In genomic region chr4:107893171-107894137, GRCh38 we compare ENCODE assay signal across 30 cellular contexts. TPM values are rescaled to one million over a fixed set of nuclear protein-coding genes. Genes with fewer than 3 reads are reported as not detected.
A peak's percentile ranks its signal among the peaks of the same experiment; 100 is the strongest.
DNase-seq lines count a peak whose midpoint lies in the region; ATAC-seq and TF ChIP-seq lines count a peak whose summit lies in the region.
"Had no signal": no experiment of that assay in that cellular context is flagged by ENCODE, and none has a peak within 500 bp of the region (broad histone marks: within the 10 kb centered on the region; RNA-seq: fewer than 3 reads in every experiment).

No MANE protein-coding gene starts in this region.

- H4K20me1 ChIP-seq in KMS-11 (ENCODE audit: insufficient read depth) (no peaks in the 10 kb centered on the region), hepatocyte (ENCODE audit: insufficient read depth, poor library complexity, severe bottlenecking) (no peaks in the 10 kb centered on the region)

- no peak overlapping the region for H4K8ac ChIP-seq in neuronal stem cell (ENCODE audit: low read depth, low read length)

- DNase-seq in A673 (ENCODE audit: low spot score) = peak; percentile 28
- peak; percentile 68 for DNase-seq in epithelial cell of esophagus (ENCODE audit: low read depth)
- DNase-seq in hepatocyte (ENCODE audit: low spot score) = no peak
- DNase-seq in COLO829 (ENCODE audit: low spot score) = no peak
- DNase-seq in neuronal stem cell (ENCODE audit: low spot score) = no peak
- DNase-seq in upper lobe of left lung = no peak
- DNase-seq in activated CD4-positive, alpha-beta T cell treated with anti-CD3 and anti-CD28 coated beads, Interleukin-2, amount 10 ng/mL, durations not matched to agents 24 days and 14 days = no peak
- DNase-seq: activated CD4-positive, alpha-beta memory T cell treated with anti-CD3 and anti-CD28 coated beads, Interleukin-2, amount 10 ng/mL, durations not matched to agents 7 days and 5 days; activated CD4-positive, CD25-positive, alpha-beta regulatory T cell; activated naive CD4-positive, alpha-beta T cell treated with Interleukin-2 at 50 U/mL for 16 hours; activated T-cell treated with anti-CD3 and anti-CD28 coated beads, Interleukin-2, amount 50 U/mL, for 24 hours; anterior cingulate cortex; CD4-positive, CD25-positive, alpha-beta regulatory T cell; DMS79; effector CD8-positive, alpha-beta T cell; gastrocnemius medialis; H7; KG1; left cardiac atrium; NCI-H1048; NCI-H2107; NCI-H524 treated with DMSO at 0.1 percent for 48 hours; stimulated activated CD4-positive, alpha-beta T cell treated with anti-CD3 and anti-CD28 coated beads, Interleukin-4, amount 100 ng/mL, for 24 hours; stimulated activated naive CD8-positive, alpha-beta T cell treated with anti-CD3 and anti-CD28 coated beads, Interleukin-15, amount 100 ng/mL, for 72 hours; T1000 had no signal

- H3K79me2 ChIP-seq in KMS-11 (ENCODE audit: insufficient read depth, low read depth) (no peaks in the 10 kb centered on the region), hepatocyte (no peaks in the 10 kb centered on the region)

- POLR2A ChIA-PET in A673 (lab: Charles Lee; ENCODE audit: low non-redundant PET) = no interaction called here

- H3K4me1 Mint-ChIP-seq in activated CD4-positive, alpha-beta T cell treated with anti-CD3 and anti-CD28 coated beads, Interleukin-2, amount 10 ng/mL, durations not matched to agents 24 days and 14 days = peaks cover 3% of the 10 kb centered on the region
- H3K4me1 Mint-ChIP-seq: CD4-positive, CD25-positive, alpha-beta regulatory T cell; stimulated activated naive CD8-positive, alpha-beta T cell treated with anti-CD3 and anti-CD28 coated beads, Interleukin-15, amount 100 ng/mL, for 72 hours had no signal

- H2BK5ac ChIP-seq in neuronal stem cell (ENCODE audit: low read length) = no peak overlapping the region

- H3K4me1 ChIP-seq in A673 (ENCODE audit: insufficient read depth, low read length, poor library complexity, severe bottlenecking) (peaks cover 4% of the 10 kb centered on the region), KMS-11 (ENCODE audit: low read depth, poor library complexity, severe bottlenecking) (peaks cover 33% of the 10 kb centered on the region), hepatocyte (ENCODE audit: insufficient read depth) (peaks cover 7% of the 10 kb centered on the region), neuronal stem cell (ENCODE audit: control insufficient read depth in 2 of 2, insufficient read depth in 1 of 2, low read depth in 1 of 2, low read length in 2 of 2) (peaks cover 0 to 3% of the 10 kb centered on the region in 2 donors), upper lobe of left lung (peaks cover 0 to 16% (median 9%) of the 10 kb centered on the region in 4 donors)

- no peak overlapping the region for H3K4me3 ChIP-seq in A673 (ENCODE audit: low read depth, low read length, poor library complexity, severe bottlenecking)
- H3K4me3 ChIP-seq in KMS-11 (IDR thresholded peaks at IDR 0.05; ENCODE audit: insufficient read depth, low read depth, low read length) = no peak overlapping the region
- H3K4me3 ChIP-seq in epithelial cell of esophagus (ENCODE audit: low read length) = no peak overlapping the region
- no peak overlapping the region for H3K4me3 ChIP-seq in hepatocyte
- H3K4me3 ChIP-seq in neuronal stem cell (ENCODE audit: low read length in 2 of 2) = no peak overlapping the region
- H3K4me3 ChIP-seq in upper lobe of left lung = no peak overlapping the region
- H3K4me3 ChIP-seq: gastrocnemius medialis, prostate gland, tibial nerve had no signal

- intact Hi-C loops in A673 (cut with micrococcal nuclease; ENCODE audit: unreplicated experiment) = no loop called here
- intact Hi-C loops in activated CD4-positive, alpha-beta T cell treated with anti-CD3 and anti-CD28 coated beads, Interleukin-2, amount 10 ng/mL, durations not matched to agents 24 days and 14 days (cut with micrococcal nuclease) = no loop called here

- ATAC-seq in upper lobe of left lung (ENCODE audit: low FRiP score in 2 of 2) = no peak
- ATAC-seq: left cardiac atrium; Right ventricle myocardium inferior; stimulated activated naive CD8-positive, alpha-beta T cell treated with anti-CD3 and anti-CD28 coated beads, Interleukin-15, amount 100 ng/mL, for 72 hours had no signal

- TF ChIP-seq EP300 in upper lobe of left lung (IDR thresholded peaks at IDR 0.05) = no peak

- H2AFZ ChIP-seq in KMS-11 (ENCODE audit: low read depth) (peak overlapping the region; percentile 3; the same call in 1 of the 2 replicates), hepatocyte (no peak overlapping the region), neuronal stem cell (ENCODE audit: low read length) (no peak overlapping the region)

- H3K27ac Mint-ChIP-seq in activated CD4-positive, alpha-beta T cell treated with anti-CD3 and anti-CD28 coated beads, Interleukin-2, amount 10 ng/mL, durations not matched to agents 24 days and 14 days = no peak overlapping the region
- H3K27ac Mint-ChIP-seq: activated CD4-positive, alpha-beta memory T cell treated with anti-CD3 and anti-CD28 coated beads, Interleukin-2, amount 10 ng/mL, durations not matched to agents 7 days and 5 days; activated T-cell treated with anti-CD3 and anti-CD28 coated beads, Interleukin-2, amount 50 U/mL, for 24 hours; CD4-positive, CD25-positive, alpha-beta regulatory T cell; stimulated activated naive CD8-positive, alpha-beta T cell treated with anti-CD3 and anti-CD28 coated beads, Interleukin-15, amount 100 ng/mL, for 72 hours had no signal

- no peak overlapping the region for H3K4me2 ChIP-seq in KMS-11
- H3K4me2 ChIP-seq in hepatocyte = no peak overlapping the region
- no peak overlapping the region for H3K4me2 ChIP-seq in neuronal stem cell (ENCODE audit: insufficient read depth, low read length, poor library complexity, severe bottlenecking)

- TF ChIP-seq CTCF in A673 (conservative IDR thresholded peaks at IDR 0.05; ENCODE audit: low read depth, low read length) = no peak
- TF ChIP-seq CTCF in KMS-11 (conservative IDR thresholded peaks at IDR 0.05; ENCODE audit: low read depth, low read length) = no peak
- no peak for TF ChIP-seq CTCF in epithelial cell of esophagus (IDR thresholded peaks at IDR 0.05; ENCODE audit: insufficient read depth, low read depth, low read length, missing control alignments)
- no peak for TF ChIP-seq CTCF in hepatocyte (IDR thresholded peaks at IDR 0.05; ENCODE audit: poor library complexity)
- no peak for TF ChIP-seq CTCF in upper lobe of left lung (IDR thresholded peaks at IDR 0.05)

- 70% methylated on average over 4 of the region's 4 CpGs for WGBS in hepatocyte (ENCODE audit: low lambda C conversion rate, missing lambda C conversion rate)
- WGBS in neuronal stem cell (ENCODE audit: extremely low coverage in 2 of 2, insufficient read length in 2 of 2, insufficient replicate concordance in 1 of 2), 2 donors = no CpG with 5 or more reads among the region's 4 CpGs
- WGBS in upper lobe of left lung, 2 donors = 55 to 68% methylated on average over 4 of the region's 4 CpGs

- no peaks in the 10 kb centered on the region for H3K36me3 Mint-ChIP-seq in activated CD4-positive, alpha-beta T cell treated with anti-CD3 and anti-CD28 coated beads, Interleukin-2, amount 10 ng/mL, durations not matched to agents 24 days and 14 days (ENCODE audit: low read depth)
- H3K36me3 Mint-ChIP-seq: CD4-positive, CD25-positive, alpha-beta regulatory T cell had no signal

- H3K27me3 ChIP-seq in A673 (replicated peaks; ENCODE audit: insufficient read depth, low read depth, low read length, poor library complexity) (no peaks in the 10 kb centered on the region), KMS-11 (ENCODE audit: insufficient read depth, low read depth) (no peaks in the 10 kb centered on the region), hepatocyte (no peaks in the 10 kb centered on the region), neuronal stem cell (ENCODE audit: control insufficient read depth in 3 of 3, insufficient read depth in 3 of 3, low read depth in 1 of 3, low read length in 3 of 3) (no peaks in the 10 kb centered on the region), upper lobe of left lung (no peaks in the 10 kb centered on the region)
- H3K27me3 ChIP-seq: gastrocnemius medialis, tibial nerve had no signal

- H3K27ac ChIP-seq in A673 (ENCODE audit: low read depth, low read length, poor library complexity, severe bottlenecking) = no peak overlapping the region
- H3K27ac ChIP-seq in KMS-11 = no peak overlapping the region
- peak overlapping the region; percentile 11 for H3K27ac ChIP-seq in hepatocyte
- no peak overlapping the region for H3K27ac ChIP-seq in neuronal stem cell (replicated peaks; ENCODE audit: low read length)
- H3K27ac ChIP-seq in upper lobe of left lung = no peak overlapping the region
- H3K27ac ChIP-seq: tibial nerve had no signal

- H3K9me3 ChIP-seq in A673 (ENCODE audit: low read depth, low read length, poor library complexity, severe bottlenecking) (peaks cover 7% of the 10 kb centered on the region), hepatocyte (ENCODE audit: low read depth) (peaks cover 11% of the 10 kb centered on the region), neuronal stem cell (replicated peaks in 1 of 2; ENCODE audit: control insufficient read depth in 2 of 2, insufficient read depth in 1 of 2, low read depth in 1 of 2, low read length in 2 of 2) (peaks cover 2 to 4% of the 10 kb centered on the region in 2 donors), upper lobe of left lung (no peaks in the 10 kb centered on the region)
- H3K9me3 ChIP-seq: gastrocnemius medialis, prostate gland, tibial nerve had no signal

- peaks cover 8% of the 10 kb centered on the region for H3K9me3 Mint-ChIP-seq in activated CD4-positive, alpha-beta T cell treated with anti-CD3 and anti-CD28 coated beads, Interleukin-2, amount 10 ng/mL, durations not matched to agents 24 days and 14 days
- H3K9me3 Mint-ChIP-seq: activated CD4-positive, alpha-beta memory T cell treated with anti-CD3 and anti-CD28 coated beads, Interleukin-2, amount 10 ng/mL, durations not matched to agents 7 days and 5 days; stimulated activated naive CD8-positive, alpha-beta T cell treated with anti-CD3 and anti-CD28 coated beads, Interleukin-15, amount 100 ng/mL, for 72 hours had no signal

- H3K18ac ChIP-seq in neuronal stem cell (ENCODE audit: low read length) = no peak overlapping the region

- no peak overlapping the region for H2AK5ac ChIP-seq in neuronal stem cell (ENCODE audit: low read depth, low read length)

- CTCF ChIA-PET in A673 (lab: Charles Lee) = no interaction called here

- H3K14ac ChIP-seq in neuronal stem cell (ENCODE audit: low read length) = no peak overlapping the region

- no peak overlapping the region for H2BK15ac ChIP-seq in neuronal stem cell (ENCODE audit: low read length)

- H4K91ac ChIP-seq in neuronal stem cell (ENCODE audit: low read depth, low read length, poor library complexity) = no peak overlapping the region

- H2BK12ac ChIP-seq in neuronal stem cell (ENCODE audit: low read length) = no peak overlapping the region

- H2BK120ac ChIP-seq in neuronal stem cell (ENCODE audit: low read depth, low read length) = no peak overlapping the region

- no peaks in the 10 kb centered on the region for H3K79me1 ChIP-seq in neuronal stem cell (ENCODE audit: low read depth, low read length)

- H3K9me2 ChIP-seq in hepatocyte (replicated peaks; ENCODE audit: insufficient read depth) = no peaks in the 10 kb centered on the region

- H3K27me3 Mint-ChIP-seq in activated CD4-positive, alpha-beta T cell treated with anti-CD3 and anti-CD28 coated beads, Interleukin-2, amount 10 ng/mL, durations not matched to agents 24 days and 14 days = peaks cover 6% of the 10 kb centered on the region

- no peak for TF ChIP-seq POLR2A in upper lobe of left lung (IDR thresholded peaks at IDR 0.05)

- H3K4me3 Mint-ChIP-seq in activated CD4-positive, alpha-beta T cell treated with anti-CD3 and anti-CD28 coated beads, Interleukin-2, amount 10 ng/mL, durations not matched to agents 24 days and 14 days = no peak overlapping the region
- H3K4me3 Mint-ChIP-seq: activated CD4-positive, alpha-beta memory T cell treated with anti-CD3 and anti-CD28 coated beads, Interleukin-2, amount 10 ng/mL, durations not matched to agents 7 days and 5 days; activated T-cell treated with anti-CD3 and anti-CD28 coated beads, Interleukin-2, amount 50 U/mL, for 24 hours; CD4-positive, CD25-positive, alpha-beta regulatory T cell; mesothelial cell of epicardium; stimulated activated naive CD8-positive, alpha-beta T cell treated with anti-CD3 and anti-CD28 coated beads, Interleukin-15, amount 100 ng/mL, for 72 hours had no signal

- H3K9ac ChIP-seq in KMS-11 (no peak overlapping the region), neuronal stem cell (ENCODE audit: low read depth, low read length, poor library complexity) (no peak overlapping the region)

- no peak overlapping the region for H3K23ac ChIP-seq in neuronal stem cell (ENCODE audit: low read depth, low read length, poor library complexity)

- H3K36me3 ChIP-seq in A673 (ENCODE audit: insufficient read depth, low read length, poor library complexity, severe bottlenecking) (no peaks in the 10 kb centered on the region), KMS-11 (ENCODE audit: insufficient read depth) (no peaks in the 10 kb centered on the region), hepatocyte (replicated peaks; ENCODE audit: insufficient read depth, low read depth) (no peaks in the 10 kb centered on the region), neuronal stem cell (replicated peaks in 1 of 2; ENCODE audit: control insufficient read depth in 2 of 2, insufficient read depth in 2 of 2, low read length in 2 of 2) (no peaks in the 10 kb centered on the region), upper lobe of left lung (no peaks in the 10 kb centered on the region)
- H3K36me3 ChIP-seq: gastrocnemius medialis, prostate gland, tibial nerve had no signal

- H3K4ac ChIP-seq in neuronal stem cell (ENCODE audit: low read length) = no peak overlapping the region

- BruUV-seq in A673 (replicated peaks; lab: Mats Ljungman, UMichigan) = no TSS peak

RNA-seq across cellular contexts. Expression of gene CYP2U1, which starts 37.9 kb away (rescaled TPM):
- total RNA-seq in A673 (2021) (0.82 and 1.5 TPM in 2 replicates), hepatocyte (9.7 and 11.3 TPM in 2 replicates), upper lobe of left lung (1 to 10 TPM; 3.1 to 8.3 (median 6.1) TPM)
- polyA plus RNA-seq in hepatocyte = 5.8 and 6.7 TPM in 2 replicates
- 4.4 TPM for polyA plus RNA-seq in neuronal stem cell (2013, experiment 1 of 2)
- 4.5 TPM for polyA plus RNA-seq in neuronal stem cell (2013, experiment 2 of 2)
- total RNA-seq in activated CD4-positive, alpha-beta T cell treated with anti-CD3 and anti-CD28 coated beads, Interleukin-2, amount 10 ng/mL, durations not matched to agents 24 days and 14 days = 0.90 and 0.96 TPM in 2 replicates

Comparison
In these comparisons a context has a peak if more than half of its experiments do, and no peak if none do; other contexts are left out.
1. DNase-seq: peak in A673 (single experiment) and epithelial cell of esophagus (single experiment); none in hepatocyte (single experiment), COLO829 (single experiment), neuronal stem cell (single experiment), upper lobe of left lung (0 of 2) and activated CD4-positive, alpha-beta T cell treated with anti-CD3 and anti-CD28 coated beads, Interleukin-2, amount 10 ng/mL, durations not matched to agents 24 days and 14 days (single experiment).